ENCODE assay signal across 22 cellular contexts in genomic region chr18:37414816-37415215, GRCh38.
"Had no signal": no experiment of that assay in that cellular context is flagged by ENCODE, and none has a peak within 500 bp of the region (broad histone marks: within the 10 kb centered on the region; RNA-seq: fewer than 3 reads in every experiment).

No MANE protein-coding gene starts in this region.

- H3K4me1 ChIP-seq: colonic mucosa, gastrocnemius medialis, left lung, lower lobe of right lung had no signal

- H3K27me3 ChIP-seq: colonic mucosa, gastrocnemius medialis, left lung had no signal

- DNase-seq: colonic mucosa; cortex of kidney; effector CD8-positive, alpha-beta T cell; effector memory CD8-positive, alpha-beta T cell; endodermal cell; erythroblast; esophagus squamous epithelium; foreskin fibroblast; foreskin melanocyte; gastrocnemius medialis; glutamatergic neuron; head of caudate nucleus; heart right ventricle; hippocampal formation; left cardiac atrium; left lung; left ventricle myocardium superior; lower lobe of right lung; mesenchymal stem cell; mucosa of descending colon had no signal

- H3K4me3 ChIP-seq: colonic mucosa, esophagus squamous epithelium, gastrocnemius medialis, heart right ventricle, left lung, lower lobe of right lung, mucosa of descending colon had no signal

- H3K27ac ChIP-seq: colonic mucosa, epithelial cell of prostate, esophagus squamous epithelium, gastrocnemius medialis, heart right ventricle, left lung, lower lobe of right lung had no signal

- H3K9me3 ChIP-seq: colonic mucosa, esophagus squamous epithelium, gastrocnemius medialis, heart right ventricle, left lung, lower lobe of right lung, mucosa of descending colon had no signal

- ATAC-seq: effector memory CD8-positive, alpha-beta T cell; esophagus mucosa; gastrocnemius medialis; heart right ventricle; left cardiac atrium; left lung; left ventricle myocardium superior; lower lobe of right lung; mucosa of descending colon had no signal

- H3K36me3 ChIP-seq: colonic mucosa, esophagus squamous epithelium, gastrocnemius medialis, heart right ventricle, left lung, lower lobe of right lung had no signal
